Comparison of ENCODE assay signal across 12 cellular contexts in the genomic region with DNA sequence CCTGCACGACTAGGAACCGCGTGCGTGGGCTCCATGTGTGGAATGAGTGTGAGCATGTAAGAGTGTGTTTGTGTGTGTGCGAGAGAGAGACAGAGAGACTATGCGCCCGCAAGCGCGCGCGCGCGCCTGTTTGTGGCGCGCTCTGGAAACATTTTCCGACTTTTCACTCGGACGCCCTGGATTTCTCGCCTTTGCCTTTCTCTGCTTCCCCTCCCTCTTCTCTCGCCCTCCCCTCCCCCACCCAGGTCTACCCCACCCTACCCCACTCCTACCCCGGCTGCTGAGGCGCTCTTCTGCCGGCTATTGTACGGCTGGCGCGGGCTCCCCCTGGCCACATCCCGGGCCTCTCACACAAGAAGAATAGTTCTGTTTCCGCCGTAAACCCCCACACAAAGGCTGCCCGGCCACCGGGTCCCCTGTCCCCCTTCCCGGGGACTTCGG. TPM values are rescaled to one million over a fixed set of nuclear protein-coding genes. Genes with fewer than 3 reads are reported as not detected.
A peak's percentile ranks its signal among the peaks of the same experiment; 100 is the strongest.
DNase-seq lines count a peak whose midpoint lies in the region; ATAC-seq lines count a peak whose summit lies in the region.
"Had no signal": no experiment of that assay in that cellular context is flagged by ENCODE, and none has a peak within 500 bp of the region (broad histone marks: within the 10 kb centered on the region; RNA-seq: fewer than 3 reads in every experiment).

No MANE protein-coding gene starts in this region.

- ATAC-seq in GM18519 (IDR thresholded peaks at IDR 0.05; ENCODE audit: low FRiP score, unreplicated experiment), result no peak
- no peak for ATAC-seq in activated CD8-positive, alpha-beta T cell treated with anti-CD3 and anti-CD28 coated beads, Interleukin-2, amount 10 ng/mL, durations not matched to agents 7 days and 5 days
- ATAC-seq: A549; activated CD4-positive, CD25-positive, alpha-beta regulatory T cell treated with anti-CD3 and anti-CD28 coated beads, Interleukin-2, amount 50 U/mL, for 24 hours had no signal

- H3K4me1 Mint-ChIP-seq in activated naive CD8-positive, alpha-beta T cell treated with anti-CD3 and anti-CD28 coated beads for 36 hours, result peaks cover 27% of the 10 kb centered on the region
- peaks cover 21% of the 10 kb centered on the region for H3K4me1 Mint-ChIP-seq in activated CD8-positive, alpha-beta T cell treated with anti-CD3 and anti-CD28 coated beads, Interleukin-2, amount 10 ng/mL, durations not matched to agents 7 days and 5 days (ENCODE audit: low read depth)
- peaks cover 19% of the 10 kb centered on the region for H3K4me1 Mint-ChIP-seq in activated CD4-positive, alpha-beta T cell treated with anti-CD3 and anti-CD28 coated beads, Interleukin-2, amount 10 ng/mL, durations not matched to agents 7 days and 5 days

- peak overlapping the region; percentile 95 for H2AK5ac ChIP-seq in neuronal stem cell (ENCODE audit: low read depth, low read length)

- peak overlapping the region; percentile 96 for H2AFZ ChIP-seq in neuronal stem cell (ENCODE audit: low read length)

- peak overlapping the region; percentile 95 for H2BK15ac ChIP-seq in neuronal stem cell (ENCODE audit: low read length)

- H3K4me2 ChIP-seq in neuronal stem cell (ENCODE audit: insufficient read depth, low read length, poor library complexity, severe bottlenecking), result peak overlapping the region; percentile 94
- H3K4me2 ChIP-seq: A549 had no signal

- no peaks in the 10 kb centered on the region for H3K9me3 ChIP-seq in HUES48 (ENCODE audit: control insufficient read depth, insufficient read depth, low read length)
- peaks cover 0 to 9% of the 10 kb centered on the region in 2 donors for H3K9me3 ChIP-seq in neuronal stem cell (replicated peaks in 1 of 2; ENCODE audit: control insufficient read depth in 2 of 2, insufficient read depth in 1 of 2, low read depth in 1 of 2, low read length in 2 of 2)
- H3K9me3 ChIP-seq: A549 had no signal

- no peak overlapping the region for H4K8ac ChIP-seq in neuronal stem cell (ENCODE audit: low read depth, low read length)

- H3K9ac ChIP-seq in HUES48 (ENCODE audit: low read depth, low read length) (no peak overlapping the region), neuronal stem cell (ENCODE audit: low read depth, low read length, poor library complexity) (peak overlapping the region; percentile 95)

- H3K4me1 ChIP-seq in HUES48 (ENCODE audit: control insufficient read depth, insufficient read depth, low read length) (peaks cover 54% of the 10 kb centered on the region), neuronal stem cell (ENCODE audit: control insufficient read depth in 2 of 2, insufficient read depth in 1 of 2, low read depth in 1 of 2, low read length in 2 of 2) (peaks cover 18 to 31% of the 10 kb centered on the region in 2 donors)

- CTCF ChIA-PET in activated CD8-positive, alpha-beta T cell treated with anti-CD3 and anti-CD28 coated beads, Interleukin-2, amount 10 ng/mL, durations not matched to agents 7 days and 5 days (lab: Charles Lee), result interaction anchor here (1.4 kb wide), 1 partner anchor 20 kb away, joined by 3 read pairs; no protein-coding TSS in a partner anchor
- CTCF ChIA-PET in activated CD4-positive, alpha-beta T cell treated with anti-CD3 and anti-CD28 coated beads, Interleukin-2, amount 10 ng/mL, durations not matched to agents 7 days and 5 days (lab: Charles Lee), result no interaction called here

- H2BK5ac ChIP-seq in neuronal stem cell (ENCODE audit: low read length), result peak overlapping the region; percentile 98

- peak overlapping the region; percentile 87 for H3K4ac ChIP-seq in neuronal stem cell (ENCODE audit: low read length)

- H2BK12ac ChIP-seq in neuronal stem cell (ENCODE audit: low read length), result no peak overlapping the region

- no CpG with 5 or more reads among the region's 33 CpGs for WGBS in neuronal stem cell (ENCODE audit: extremely low coverage in 2 of 2, insufficient read length in 2 of 2, insufficient replicate concordance in 1 of 2), 2 donors

- peak overlapping the region; percentile 100 for H2BK120ac ChIP-seq in neuronal stem cell (ENCODE audit: low read depth, low read length)

- no peaks in the 10 kb centered on the region for H3K36me3 Mint-ChIP-seq in activated naive CD8-positive, alpha-beta T cell treated with anti-CD3 and anti-CD28 coated beads for 36 hours
- H3K36me3 Mint-ChIP-seq in activated CD8-positive, alpha-beta T cell treated with anti-CD3 and anti-CD28 coated beads, Interleukin-2, amount 10 ng/mL, durations not matched to agents 7 days and 5 days (ENCODE audit: low read depth), result peaks cover 7% of the 10 kb centered on the region
- H3K36me3 Mint-ChIP-seq in activated CD4-positive, alpha-beta T cell treated with anti-CD3 and anti-CD28 coated beads, Interleukin-2, amount 10 ng/mL, durations not matched to agents 7 days and 5 days (ENCODE audit: low read depth), result peaks cover 5% of the 10 kb centered on the region

- H3K27ac Mint-ChIP-seq in activated naive CD8-positive, alpha-beta T cell treated with anti-CD3 and anti-CD28 coated beads for 36 hours, result no peak overlapping the region
- H3K27ac Mint-ChIP-seq in activated CD8-positive, alpha-beta T cell treated with anti-CD3 and anti-CD28 coated beads, Interleukin-2, amount 10 ng/mL, durations not matched to agents 7 days and 5 days, result no peak overlapping the region
- no peak overlapping the region for H3K27ac Mint-ChIP-seq in activated CD4-positive, alpha-beta T cell treated with anti-CD3 and anti-CD28 coated beads, Interleukin-2, amount 10 ng/mL, durations not matched to agents 7 days and 5 days

- DNase-seq in DMS79 treated with DMSO at 0.1 percent for 48 hours (lab: John Stamatoyannopoulos, UW), result peak; percentile 45
- no peak for DNase-seq in DMS79 (lab: John Stamatoyannopoulos, UW)
- no peak for DNase-seq in activated naive CD8-positive, alpha-beta T cell treated with anti-CD3 and anti-CD28 coated beads for 36 hours
- DNase-seq in neuronal stem cell (ENCODE audit: low spot score), result no peak
- DNase-seq in activated CD8-positive, alpha-beta T cell treated with anti-CD3 and anti-CD28 coated beads, Interleukin-2, amount 10 ng/mL, durations not matched to agents 7 days and 5 days, result no peak
- DNase-seq in activated CD4-positive, alpha-beta T cell treated with anti-CD3 and anti-CD28 coated beads, Interleukin-2, amount 10 ng/mL, durations not matched to agents 7 days and 5 days, result no peak
- DNase-seq: activated naive CD4-positive, alpha-beta T cell treated with anti-CD3 and anti-CD28 coated beads, Interleukin-2, amount 50 U/mL, for 16 hours had no signal

- H3K27me3 ChIP-seq in HUES48 (ENCODE audit: control insufficient read depth, insufficient read depth, low read length) (peaks cover 98% of the 10 kb centered on the region), neuronal stem cell (ENCODE audit: control insufficient read depth in 3 of 3, insufficient read depth in 3 of 3, low read depth in 1 of 3, low read length in 3 of 3) (peaks cover 0 to 100% (median 0%) of the 10 kb centered on the region in 3 experiments)

- no peak overlapping the region for H3K23ac ChIP-seq in neuronal stem cell (ENCODE audit: low read depth, low read length, poor library complexity)

- peaks cover 91% of the 10 kb centered on the region for H3K27me3 Mint-ChIP-seq in activated naive CD8-positive, alpha-beta T cell treated with anti-CD3 and anti-CD28 coated beads for 36 hours
- H3K27me3 Mint-ChIP-seq in activated CD8-positive, alpha-beta T cell treated with anti-CD3 and anti-CD28 coated beads, Interleukin-2, amount 10 ng/mL, durations not matched to agents 7 days and 5 days (ENCODE audit: low read depth), result peaks cover 83% of the 10 kb centered on the region
- peaks cover 84% of the 10 kb centered on the region for H3K27me3 Mint-ChIP-seq in activated CD4-positive, alpha-beta T cell treated with anti-CD3 and anti-CD28 coated beads, Interleukin-2, amount 10 ng/mL, durations not matched to agents 7 days and 5 days

- H3K4me3 ChIP-seq in HUES48 (ENCODE audit: low read depth, low read length) (peak overlapping the region; percentile 55), neuronal stem cell (ENCODE audit: low read length in 2 of 2) (peak overlapping the region; percentile 47 to 86)
- H3K4me3 ChIP-seq: A549 had no signal

- no peaks in the 10 kb centered on the region for H3K9me3 Mint-ChIP-seq in activated naive CD8-positive, alpha-beta T cell treated with anti-CD3 and anti-CD28 coated beads for 36 hours
- no peaks in the 10 kb centered on the region for H3K9me3 Mint-ChIP-seq in activated CD8-positive, alpha-beta T cell treated with anti-CD3 and anti-CD28 coated beads, Interleukin-2, amount 10 ng/mL, durations not matched to agents 7 days and 5 days (ENCODE audit: insufficient read depth)
- H3K9me3 Mint-ChIP-seq in activated CD4-positive, alpha-beta T cell treated with anti-CD3 and anti-CD28 coated beads, Interleukin-2, amount 10 ng/mL, durations not matched to agents 7 days and 5 days, result no peaks in the 10 kb centered on the region

- H3K36me3 ChIP-seq in HUES48 (ENCODE audit: control insufficient read depth, insufficient read depth, low read length) (no peaks in the 10 kb centered on the region), neuronal stem cell (replicated peaks in 1 of 2; ENCODE audit: control insufficient read depth in 2 of 2, insufficient read depth in 2 of 2, low read length in 2 of 2) (no peaks in the 10 kb centered on the region)

- H3K14ac ChIP-seq in neuronal stem cell (ENCODE audit: low read length), result peak overlapping the region; percentile 100

- POLR2A ChIA-PET in activated CD8-positive, alpha-beta T cell treated with anti-CD3 and anti-CD28 coated beads, Interleukin-2, amount 10 ng/mL, durations not matched to agents 7 days and 5 days (lab: Charles Lee), result no interaction called here
- POLR2A ChIA-PET in activated CD4-positive, alpha-beta T cell treated with anti-CD3 and anti-CD28 coated beads, Interleukin-2, amount 10 ng/mL, durations not matched to agents 7 days and 5 days (lab: Charles Lee), result no interaction called here

- peak overlapping the region; percentile 99 for H3K18ac ChIP-seq in neuronal stem cell (ENCODE audit: low read length)

- H3K4me3 Mint-ChIP-seq in activated naive CD8-positive, alpha-beta T cell treated with anti-CD3 and anti-CD28 coated beads for 36 hours, result peak overlapping the region; percentile 40
- no peak overlapping the region for H3K4me3 Mint-ChIP-seq in activated CD8-positive, alpha-beta T cell treated with anti-CD3 and anti-CD28 coated beads, Interleukin-2, amount 10 ng/mL, durations not matched to agents 7 days and 5 days
- H3K4me3 Mint-ChIP-seq in activated CD4-positive, alpha-beta T cell treated with anti-CD3 and anti-CD28 coated beads, Interleukin-2, amount 10 ng/mL, durations not matched to agents 7 days and 5 days, result no peak overlapping the region

- no peak overlapping the region for H4K91ac ChIP-seq in neuronal stem cell (ENCODE audit: low read depth, low read length, poor library complexity)

- H3K79me1 ChIP-seq in neuronal stem cell (ENCODE audit: low read depth, low read length), result peaks cover 11% of the 10 kb centered on the region

- H3K27ac ChIP-seq in HUES48 (ENCODE audit: low read depth, low read length), result no peak overlapping the region
- H3K27ac ChIP-seq in neuronal stem cell (replicated peaks; ENCODE audit: low read length), result peak overlapping the region; percentile 87
- H3K27ac ChIP-seq: A549 had no signal

RNA-seq across cellular contexts. Expression of gene SIX3, which starts 7.0 kb away (rescaled TPM):
- total RNA-seq in activated naive CD8-positive, alpha-beta T cell treated with anti-CD3 and anti-CD28 coated beads for 36 hours, result not detected
- polyA plus RNA-seq in neuronal stem cell (2013, experiment 1 of 2), result 171 TPM
- polyA plus RNA-seq in neuronal stem cell (2013, experiment 2 of 2), result 176 TPM
- total RNA-seq in activated CD8-positive, alpha-beta T cell treated with anti-CD3 and anti-CD28 coated beads, Interleukin-2, amount 10 ng/mL, durations not matched to agents 7 days and 5 days, result under 1 TPM in 1 of 2 experiments, not detected in 1; 0.10 TPM
- not detected for total RNA-seq in activated CD4-positive, alpha-beta T cell treated with anti-CD3 and anti-CD28 coated beads, Interleukin-2, amount 10 ng/mL, durations not matched to agents 7 days and 5 days
- total RNA-seq: H4 had no signal
